14 cellular contexts compared by ENCODE assay signal in the genomic region with DNA sequence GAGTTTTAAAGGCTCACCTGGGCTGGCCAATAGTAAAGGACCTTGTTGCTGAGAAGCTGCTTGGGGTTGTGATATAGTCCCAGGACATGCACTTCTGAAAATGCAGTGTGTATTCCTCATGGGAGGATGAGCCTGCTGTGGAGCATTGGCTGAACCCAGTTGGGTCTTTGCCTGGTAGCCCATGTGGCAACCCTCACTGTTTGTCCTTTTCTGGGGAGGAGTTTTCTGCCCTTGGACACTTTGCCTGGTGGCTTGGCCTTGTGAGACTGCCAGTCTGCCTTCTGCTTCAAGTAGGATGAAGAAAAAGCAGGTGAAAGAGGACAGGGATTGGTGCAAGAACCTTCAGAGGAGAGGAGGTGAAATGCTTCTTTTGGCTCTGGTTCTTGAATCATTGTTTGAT. TPM values are rescaled to one million over a fixed set of nuclear protein-coding genes. Genes with fewer than 3 reads are reported as not detected.
DNase-seq lines count a peak whose midpoint lies in the region; ATAC-seq and TF ChIP-seq lines count a peak whose summit lies in the region.
"Had no signal": no experiment of that assay in that cellular context is flagged by ENCODE, and none has a peak within 500 bp of the region (broad histone marks: within the 10 kb centered on the region; RNA-seq: fewer than 3 reads in every experiment).

No MANE protein-coding gene starts in this region.

- no peak overlapping the region for H3K4me3 Mint-ChIP-seq in CD14-positive monocyte

- H3K36me3 ChIP-seq in SK-N-SH (replicated peaks in 1 of 2; ENCODE audit: control insufficient read depth in 1 of 2, insufficient read depth in 2 of 2, low read length in 1 of 2) = peaks cover 0 to 8% of the 10 kb centered on the region in 2 experiments
- H3K36me3 ChIP-seq in OCI-LY1 (ENCODE audit: insufficient read depth, low read length) = peaks cover 42% of the 10 kb centered on the region
- peaks cover 16 to 26% of the 10 kb centered on the region in 2 experiments for H3K36me3 ChIP-seq in trophoblast cell (ENCODE audit: control insufficient read depth in 1 of 2, insufficient read depth in 2 of 2, low read length in 2 of 2)
- H3K36me3 ChIP-seq in aorta (ENCODE audit: control insufficient read depth in 1 of 2, insufficient read depth in 2 of 2, low read length in 1 of 2) = no peaks in the 10 kb centered on the region
- H3K36me3 ChIP-seq: tibial nerve had no signal

- peaks cover 18 to 31% of the 10 kb centered on the region in 2 donors for H3K36me3 Mint-ChIP-seq in CD14-positive monocyte

- H4K8ac ChIP-seq in trophoblast cell (ENCODE audit: low read depth, low read length) = no peak overlapping the region

- peaks cover 13% of the 10 kb centered on the region for H3K79me1 ChIP-seq in trophoblast cell (ENCODE audit: low read length)

- H3K4me1 Mint-ChIP-seq in CD14-positive monocyte = peaks cover 72% of the 10 kb centered on the region

- TF ChIP-seq CTCF in SK-N-SH (IDR thresholded peaks at IDR 0.05) (no peak), OCI-LY1 (IDR thresholded peaks at IDR 0.05; ENCODE audit: low read length) (no peak), coronary artery (IDR thresholded peaks at IDR 0.05) (no peak), CD14-positive monocyte (IDR thresholded peaks at IDR 0.05) (no peak)

- POLR2A ChIA-PET in SK-N-SH (lab: Yijun Ruan, JAX) = no interaction called here

- H3K4me1 ChIP-seq in SK-N-SH (ENCODE audit: control insufficient read depth in 1 of 2, insufficient read depth in 2 of 2, low read depth in 1 of 2, low read length in 1 of 2) (peaks cover 33 to 56% of the 10 kb centered on the region in 2 experiments), OCI-LY1 (ENCODE audit: insufficient read depth, low read length, severe bottlenecking) (peaks cover 75% of the 10 kb centered on the region), trophoblast cell (ENCODE audit: control insufficient read depth in 1 of 2, insufficient read depth in 2 of 2, low read length in 2 of 2) (peaks cover 13 to 16% of the 10 kb centered on the region in 2 experiments), aorta (ENCODE audit: control insufficient read depth in 1 of 2, insufficient read depth in 2 of 2, low read length in 2 of 2) (peaks cover 7% of the 10 kb centered on the region in 2 donors)

- H3K9ac ChIP-seq in SK-N-SH (no peak overlapping the region), OCI-LY1 (ENCODE audit: low read length) (no peak overlapping the region), trophoblast cell (ENCODE audit: low read length) (no peak overlapping the region)

- no peak overlapping the region for H3K18ac ChIP-seq in trophoblast cell (ENCODE audit: low read length)

- H2AK5ac ChIP-seq in trophoblast cell (ENCODE audit: low read length) = no peak overlapping the region

- no peak overlapping the region for H2BK5ac ChIP-seq in trophoblast cell (ENCODE audit: low read depth, low read length, poor library complexity)

- H3K9me2 ChIP-seq in SK-N-SH (no peaks in the 10 kb centered on the region), OCI-LY1 (ENCODE audit: low read depth, low read length) (no peaks in the 10 kb centered on the region)

- H4K20me1 ChIP-seq in SK-N-SH (ENCODE audit: insufficient read depth) (peaks cover 76% of the 10 kb centered on the region), OCI-LY1 (ENCODE audit: insufficient read depth, low read length) (no peaks in the 10 kb centered on the region; the same call in 1 of the 2 replicates)

- no peak overlapping the region for H4K91ac ChIP-seq in trophoblast cell (ENCODE audit: low read depth, low read length)

- H3K27me3 Mint-ChIP-seq in CD14-positive monocyte (ENCODE audit: low read depth in 3 of 3) = no peaks in the 10 kb centered on the region

- H4K12ac ChIP-seq in trophoblast cell (ENCODE audit: low read depth, low read length) = no peak overlapping the region

- H3K79me2 ChIP-seq in SK-N-SH (ENCODE audit: insufficient read depth) = peaks cover 81% of the 10 kb centered on the region
- H3K79me2 ChIP-seq in OCI-LY1 (ENCODE audit: insufficient read depth, low read length) = peaks cover 60% of the 10 kb centered on the region
- H3K79me2 ChIP-seq in trophoblast cell (ENCODE audit: control insufficient read depth, insufficient read depth, low read length, poor library complexity) = peaks cover 39% of the 10 kb centered on the region

- H3K9me3 Mint-ChIP-seq in CD14-positive monocyte = no peaks in the 10 kb centered on the region
- H3K9me3 Mint-ChIP-seq: activated naive CD4-positive, alpha-beta T cell treated with anti-CD3 and anti-CD28 coated beads for 36 hours had no signal

- H3K27ac Mint-ChIP-seq in CD14-positive monocyte = no peak overlapping the region
- H3K27ac Mint-ChIP-seq: activated naive CD4-positive, alpha-beta T cell treated with anti-CD3 and anti-CD28 coated beads for 36 hours had no signal

- H3K9me3 ChIP-seq in SK-N-SH (no peaks in the 10 kb centered on the region), OCI-LY1 (ENCODE audit: low read length) (no peaks in the 10 kb centered on the region), trophoblast cell (ENCODE audit: insufficient read depth, low read depth, low read length) (no peaks in the 10 kb centered on the region), aorta (ENCODE audit: control insufficient read depth, low read length) (no peaks in the 10 kb centered on the region)
- H3K9me3 ChIP-seq: tibial nerve had no signal

- ATAC-seq in SK-N-SH treated with all-trans-retinoic acid at 6 μM for 48 hours (no peak), aorta (ENCODE audit: low FRiP score) (no peak)

- intact Hi-C loops in aorta (cut with DNase I) (loop anchor here in 1 of 2 donors (10.0 kb wide), 3 partner anchors 262 to 1292 kb away; a partner anchor contains a TSS), CD14-positive monocyte (cut with micrococcal nuclease) (no loop called here)

- no peak overlapping the region for H3K23ac ChIP-seq in trophoblast cell (ENCODE audit: low read length)

- H3K27ac ChIP-seq in SK-N-SH (ENCODE audit: low read depth in 2 of 2, low read length in 1 of 2) (no peak overlapping the region), OCI-LY1 (ENCODE audit: low read depth, low read length, poor library complexity, severe bottlenecking) (no peak overlapping the region), coronary artery (no peak overlapping the region), trophoblast cell (ENCODE audit: low read depth, low read length) (no peak overlapping the region), aorta (ENCODE audit: low read depth in 1 of 2, low read length in 2 of 2) (no peak overlapping the region)
- H3K27ac ChIP-seq: 22Rv1, SK-N-MC, tibial nerve had no signal

- H3K4me3 ChIP-seq in SK-N-SH (ENCODE audit: low read depth in 2 of 2, low read length in 1 of 2) = no peak overlapping the region; a peak in 2 of 4 replicates
- H3K4me3 ChIP-seq in OCI-LY1 (ENCODE audit: low read depth, low read length, poor library complexity, severe bottlenecking) = peak overlapping the region; percentile 14
- H3K4me3 ChIP-seq in coronary artery = peak overlapping the region; percentile 90
- no peak overlapping the region for H3K4me3 ChIP-seq in trophoblast cell (ENCODE audit: low read depth, low read length)
- no peak overlapping the region for H3K4me3 ChIP-seq in aorta (ENCODE audit: low read length in 2 of 2)
- H3K4me3 ChIP-seq: SK-N-MC had no signal

- H3F3A ChIP-seq in SK-N-SH (replicated peaks; ENCODE audit: insufficient read depth) = peaks cover 4% of the 10 kb centered on the region
- H3F3A ChIP-seq in OCI-LY1 (ENCODE audit: insufficient read depth, low read length) = no peaks in the 10 kb centered on the region

- no peaks in the 10 kb centered on the region for H3K27me3 ChIP-seq in SK-N-SH (ENCODE audit: insufficient read depth)
- H3K27me3 ChIP-seq in OCI-LY1 (ENCODE audit: insufficient read depth, low read length) = no peaks in the 10 kb centered on the region
- H3K27me3 ChIP-seq in trophoblast cell (ENCODE audit: insufficient read depth, low read length) = no peaks in the 10 kb centered on the region
- H3K27me3 ChIP-seq in aorta (ENCODE audit: control insufficient read depth in 1 of 2, insufficient read depth in 2 of 2, low read length in 1 of 2) = no peaks in the 10 kb centered on the region
- H3K27me3 ChIP-seq: tibial nerve had no signal

- H3K4me2 ChIP-seq in SK-N-SH = peak overlapping the region; percentile 93
- H3K4me2 ChIP-seq in OCI-LY1 (ENCODE audit: low read length) = peak overlapping the region; percentile 94; the same call in 1 of the 2 replicates
- no peak overlapping the region for H3K4me2 ChIP-seq in trophoblast cell (ENCODE audit: low read length)

- peak overlapping the region; percentile 57 for H3K4ac ChIP-seq in trophoblast cell (ENCODE audit: low read depth, low read length)

- H2BK12ac ChIP-seq in trophoblast cell (ENCODE audit: low read length) = no peak overlapping the region

- H3K14ac ChIP-seq in trophoblast cell (ENCODE audit: low read length) = no peak overlapping the region

- CTCF ChIA-PET in SK-N-SH (lab: Yijun Ruan, JAX) = interaction anchor here (0.6 to 1.2 kb wide), 3 partner anchors 12 to 83 kb away, joined by 3 read pairs; no protein-coding TSS in a partner anchor

- DNase-seq in SK-N-SH (no peak), coronary artery (ENCODE audit: low spot score) (peak; percentile 68), trophoblast cell (no peak), aorta (no peak), CD14-positive monocyte (ENCODE audit: low spot score) (no peak), SHP77 (lab: John Stamatoyannopoulos, UW) (no peak)
- DNase-seq: activated naive CD4-positive, alpha-beta T cell treated with anti-CD3 and anti-CD28 coated beads for 36 hours; H7; NCI-H1694 had no signal

- H2AFZ ChIP-seq in SK-N-SH (ENCODE audit: low read depth) (no peak overlapping the region), OCI-LY1 (ENCODE audit: low read length) (no peak overlapping the region), trophoblast cell (ENCODE audit: insufficient read depth, low read length, poor library complexity) (no peak overlapping the region)

- H2BK120ac ChIP-seq in trophoblast cell (ENCODE audit: insufficient read depth, low read length, poor library complexity) = no peak overlapping the region

- TF ChIP-seq RAD21 in SK-N-SH (IDR thresholded peaks at IDR 0.05; ENCODE audit: low read length) = no peak

- TF ChIP-seq EP300 in SK-N-SH (IDR thresholded peaks at IDR 0.05; ENCODE audit: borderline replicate concordance in 1 of 2, low read depth in 1 of 2, low read length in 1 of 2) = no peak

TF ChIP-seq in SK-N-SH, 30 proteins besides CTCF, POLR2A, EP300 and RAD21:
- no peak for TF ChIP-seq RCOR1 (IDR thresholded peaks at IDR 0.05; ENCODE audit: low read length)
TF ChIP-seq in SK-N-SH: peak in this region for 0.

TF ChIP-seq in SK-N-SH treated with all-trans-retinoic acid at 6 μM for 48 hours, 23 proteins besides CTCF, POLR2A, EP300 and RAD21 (continues in another document):
- no peak for TF ChIP-seq ISL1 (CRISPR knock-in tag; IDR thresholded peaks at IDR 0.05)
- no peak for TF ChIP-seq OSR1 (CRISPR knock-in tag; IDR thresholded peaks at IDR 0.05)
- no peak for TF ChIP-seq SNAI2 (CRISPR knock-in tag; IDR thresholded peaks at IDR 0.05)
- TF ChIP-seq ZFP3 (CRISPR knock-in tag; IDR thresholded peaks at IDR 0.05) = no peak
- no peak for TF ChIP-seq ZNF565 (CRISPR knock-in tag; conservative IDR thresholded peaks at IDR 0.05; ENCODE audit: low read depth)

RNA-seq across cellular contexts. Expression of a gene that starts 4.0 kb away (rescaled TPM):
- polyA plus RNA-seq in SK-N-SH (2012; rRNA removed) = 5.2 and 6.0 TPM in 2 replicates
- polyA plus RNA-seq in SK-N-SH (2012; cell fraction: cytosol; rRNA removed) = 4.2 and 4.5 TPM in 2 replicates
- 40.7 and 44.6 TPM in 2 replicates for polyA plus RNA-seq in SK-N-SH (2012; cell fraction: nucleus; rRNA removed)
- 27.5 and 27.8 TPM in 2 replicates for polyA plus RNA-seq in trophoblast cell (2013)
- total RNA-seq in aorta = 10 to 100 TPM; 33.4 to 37.0 TPM
- 10 to 100 TPM in 1 of 2 donors, 1 to 10 TPM in 1; 4.1 to 12.6 TPM for polyA plus RNA-seq in aorta
- polyA plus RNA-seq in CD14-positive monocyte = under 1 TPM; 0.17 to 0.44 TPM

Comparison
In these comparisons a context has a peak if more than half of its experiments do, and no peak if none do; other contexts are left out.
1. H3K4me3 ChIP-seq: peak in OCI-LY1 (single experiment) and coronary artery (single experiment); none in SK-N-SH (0 of 2), trophoblast cell (single experiment) and aorta (0 of 2).